8 cellular contexts compared by ENCODE assay signal in genomic region chr4:101020956-101021355, GRCh38.
DNase-seq lines count a peak whose midpoint lies in the region; ATAC-seq and TF ChIP-seq lines count a peak whose summit lies in the region.

No MANE protein-coding gene starts in this region.

- H3K9ac ChIP-seq in colonic mucosa (ENCODE audit: low read depth in 2 of 2, low read length in 2 of 2): no peak overlapping the region

- H3K27ac ChIP-seq in colonic mucosa (peak overlapping the region; percentile 53), skin epidermis (peak overlapping the region in 12 of 21 experiments; percentile 9 to 88 (median 62))

- intact Hi-C loops in colonic mucosa (cut with DNase I) (no loop called here), head of caudate nucleus (cut with DNase I) (no loop called here)

- H3K27me3 ChIP-seq in colonic mucosa: no peaks in the 10 kb centered on the region

- DNase-seq in activated T-cell treated with anti-CD3 and anti-CD28 coated beads, Interleukin-2, amount 50 U/mL, for 72 hours: no peak
- no peak for DNase-seq in activated T-cell treated with anti-CD3 and anti-CD28 coated beads for 4 hours
- DNase-seq in MV-4-11 (lab: John Stamatoyannopoulos, UW): peak; percentile 78
- DNase-seq in colonic mucosa: no peak
- DNase-seq in COR-L47 (lab: John Stamatoyannopoulos, UW): no peak
- no peak for DNase-seq in head of caudate nucleus

- H3K4me3 ChIP-seq in colonic mucosa (no peak overlapping the region), skin epidermis (no peak overlapping the region)

- H3K4me1 Mint-ChIP-seq in activated T-cell treated with anti-CD3 and anti-CD28 coated beads, Interleukin-2, amount 50 U/mL, for 72 hours (ENCODE audit: low read depth): peaks cover 59% of the 10 kb centered on the region

- H3K9me3 Mint-ChIP-seq in activated T-cell treated with anti-CD3 and anti-CD28 coated beads, Interleukin-2, amount 50 U/mL, for 72 hours: no peaks in the 10 kb centered on the region

- H3K4me3 Mint-ChIP-seq in activated T-cell treated with anti-CD3 and anti-CD28 coated beads, Interleukin-2, amount 50 U/mL, for 72 hours: peak overlapping the region; percentile 64 to 68

- peaks cover 0 to 1% of the 10 kb centered on the region in 2 donors for H3K36me3 Mint-ChIP-seq in activated T-cell treated with anti-CD3 and anti-CD28 coated beads, Interleukin-2, amount 50 U/mL, for 72 hours (ENCODE audit: insufficient read depth in 2 of 2)

- no peaks in the 10 kb centered on the region for H3K36me3 ChIP-seq in colonic mucosa

- peak overlapping the region; percentile 31 for H3K27ac Mint-ChIP-seq in activated T-cell treated with anti-CD3 and anti-CD28 coated beads, Interleukin-2, amount 50 U/mL, for 72 hours

- no peaks in the 10 kb centered on the region for H3K9me3 ChIP-seq in colonic mucosa

- TF ChIP-seq CTCF in colonic mucosa (IDR thresholded peaks at IDR 0.05): no peak

- H3K27me3 Mint-ChIP-seq in activated T-cell treated with anti-CD3 and anti-CD28 coated beads, Interleukin-2, amount 50 U/mL, for 72 hours (ENCODE audit: low read depth): no peaks in the 10 kb centered on the region

- ATAC-seq in activated T-cell treated with anti-CD3 and anti-CD28 coated beads, Interleukin-2, amount 50 U/mL, for 72 hours (replicated peaks in 1 of 2): peak; percentile 65 to 67
- peak; percentile 58 for ATAC-seq in HG02642 (IDR thresholded peaks at IDR 0.05; ENCODE audit: poor library complexity, unreplicated experiment)

- H3K4me1 ChIP-seq in colonic mucosa: peaks cover 5% of the 10 kb centered on the region
